In genomic region chr1:216200941-216201340, GRCh38 we compare ENCODE assay signal across 32 cellular contexts.
DNase-seq lines count a peak whose midpoint lies in the region; ATAC-seq and TF ChIP-seq lines count a peak whose summit lies in the region.
"Had no signal": no experiment of that assay in that cellular context is flagged by ENCODE, and none has a peak within 500 bp of the region (broad histone marks: within the 10 kb centered on the region; RNA-seq: fewer than 3 reads in every experiment).

No MANE protein-coding gene starts in this region.

- H3K4me1 Mint-ChIP-seq in Caco-2 (ENCODE audit: low read depth, unreplicated experiment), result peaks cover 9% of the 10 kb centered on the region
- H3K4me1 Mint-ChIP-seq: B cell; CD14-positive monocyte; CD4-positive, alpha-beta memory T cell; CD4-positive, CD25-positive, alpha-beta regulatory T cell; CD8-positive, alpha-beta memory T cell had no signal

- H3K4me3 ChIP-seq in A673 (ENCODE audit: low read depth, low read length, poor library complexity, severe bottlenecking), result no peak overlapping the region
- no peak overlapping the region for H3K4me3 ChIP-seq in Caco-2 (ENCODE audit: low read depth, low read length)
- peak overlapping the region; percentile 8; the same call in 1 of the 2 replicates for H3K4me3 ChIP-seq in SK-N-MC
- H3K4me3 ChIP-seq: A549; BLaER1; BLaER1 treated with 17β-estradiol and CSF1 and Interleukin-3, amounts not matched to agents 10 nM and 100 nM had no signal

- peak overlapping the region; percentile 36 for H3K27ac Mint-ChIP-seq in Caco-2 (ENCODE audit: unreplicated experiment)
- H3K27ac Mint-ChIP-seq: B cell; CD14-positive monocyte; CD4-positive, alpha-beta memory T cell; CD4-positive, alpha-beta T cell; CD8-positive, alpha-beta memory T cell; CD8-positive, alpha-beta T cell had no signal

- BruUV-seq in A673 (replicated peaks; lab: Mats Ljungman, UMichigan), result no TSS peak
- BruUV-seq in Caco-2 (replicated peaks; lab: Mats Ljungman, UMichigan), result no TSS peak

- H3K36me3 ChIP-seq in A673 (ENCODE audit: insufficient read depth, low read length, poor library complexity, severe bottlenecking) (no peaks in the 10 kb centered on the region), Caco-2 (ENCODE audit: control insufficient read depth, insufficient read depth, low read length) (no peaks in the 10 kb centered on the region), SK-N-MC (ENCODE audit: insufficient read depth, low read length) (no peaks in the 10 kb centered on the region)
- H3K36me3 ChIP-seq: BE2C; BLaER1; BLaER1 treated with 17β-estradiol and CSF1 and Interleukin-3, amounts not matched to agents 10 nM and 100 nM had no signal

- no peaks in the 10 kb centered on the region for H3K4me1 ChIP-seq in A673 (ENCODE audit: insufficient read depth, low read length, poor library complexity, severe bottlenecking)
- no peaks in the 10 kb centered on the region for H3K4me1 ChIP-seq in Caco-2
- H3K4me1 ChIP-seq: A549; BLaER1; BLaER1 treated with 17β-estradiol and CSF1 and Interleukin-3, amounts not matched to agents 10 nM and 100 nM had no signal

- TF ChIP-seq CTCF in A673 (conservative IDR thresholded peaks at IDR 0.05; ENCODE audit: low read depth, low read length) (no peak), Caco-2 (IDR thresholded peaks at IDR 0.05; ENCODE audit: insufficient read depth in 1 of 2, low read depth in 1 of 2, low read length in 1 of 2, severe bottlenecking in 1 of 2, unreplicated experiment in 1 of 2) (no peak)

- H3K4me3 Mint-ChIP-seq in Caco-2 (ENCODE audit: unreplicated experiment), result no peak overlapping the region
- H3K4me3 Mint-ChIP-seq: B cell; CD14-positive monocyte; CD4-positive, alpha-beta T cell; CD4-positive, CD25-positive, alpha-beta regulatory T cell; CD8-positive, alpha-beta memory T cell; CD8-positive, alpha-beta T cell had no signal

- peak; percentile 7 for DNase-seq in A673 (ENCODE audit: low spot score)
- no peak for DNase-seq in Caco-2
- DNase-seq in SK-N-MC (ENCODE audit: low read depth, low spot score), result peak; percentile 91
- DNase-seq in RPMI8226, result no peak
- DNase-seq in NCI-H2081 (lab: John Stamatoyannopoulos, UW), result no peak
- DNase-seq: 8988T; ACHN; AML-193; BE2C; C1 segment of cervical spinal cord; Calu3; CD4-positive, alpha-beta memory T cell; CD4-positive, alpha-beta T cell; CD4-positive, CD25-positive, alpha-beta regulatory T cell; CD8-positive, alpha-beta memory T cell; CD8-positive, alpha-beta T cell; COR-L47; DMS 273 treated with DMSO at 0.1 percent for 48 hours; DMS153; DMS53; DMS79; DMS79 treated with DMSO at 0.1 percent for 48 hours; DND-41; EL had no signal

- peaks cover 9% of the 10 kb centered on the region for H3K27me3 ChIP-seq in A673 (replicated peaks; ENCODE audit: insufficient read depth, low read depth, low read length, poor library complexity)
- no peaks in the 10 kb centered on the region for H3K27me3 ChIP-seq in Caco-2 (replicated peaks; ENCODE audit: control insufficient read depth, insufficient read depth, low read length)
- H3K27me3 ChIP-seq: BE2C; BLaER1; BLaER1 treated with 17β-estradiol and CSF1 and Interleukin-3, amounts not matched to agents 10 nM and 100 nM had no signal

- POLR2A ChIA-PET in A673 (lab: Charles Lee; ENCODE audit: low non-redundant PET), result interaction anchor here (0.7 kb wide), 1 partner anchor 60 kb away, joined by 3 read pairs; no protein-coding TSS in a partner anchor
- POLR2A ChIA-PET in Caco-2 (lab: Charles Lee), result no interaction called here

- H3K27ac ChIP-seq in A673 (ENCODE audit: low read depth, low read length, poor library complexity, severe bottlenecking) (no peak overlapping the region), SK-N-MC (peak overlapping the region; percentile 99)
- H3K27ac ChIP-seq: 22Rv1; A549; BLaER1; BLaER1 treated with 17β-estradiol and CSF1 and Interleukin-3, amounts not matched to agents 10 nM and 100 nM; C4-2B had no signal

- no peaks in the 10 kb centered on the region for H3K36me3 Mint-ChIP-seq in Caco-2 (ENCODE audit: insufficient read depth, unreplicated experiment)
- H3K36me3 Mint-ChIP-seq: CD14-positive monocyte; CD4-positive, alpha-beta memory T cell; CD4-positive, CD25-positive, alpha-beta regulatory T cell; CD8-positive, alpha-beta memory T cell; CD8-positive, alpha-beta T cell had no signal

- CTCF ChIA-PET in A673 (lab: Charles Lee), result interaction anchor here (0.6 to 0.7 kb wide), 2 partner anchors 10 to 201 kb away, joined by 3 to 12 read pairs; no protein-coding TSS in a partner anchor
- CTCF ChIA-PET in Caco-2 (lab: Charles Lee), result interaction anchor here (0.7 to 1.2 kb wide), 2 partner anchors 20 to 30 kb away, joined by 4 to 5 read pairs; no protein-coding TSS in a partner anchor

- no peak overlapping the region for H3K9ac ChIP-seq in SK-N-MC (ENCODE audit: insufficient read length)
- H3K9ac ChIP-seq: BLaER1; BLaER1 treated with 17β-estradiol and CSF1 and Interleukin-3, amounts not matched to agents 10 nM and 100 nM had no signal

- H3K9me3 ChIP-seq in A673 (ENCODE audit: low read depth, low read length, poor library complexity, severe bottlenecking), result no peaks in the 10 kb centered on the region
- H3K9me3 ChIP-seq in Caco-2, result no peaks in the 10 kb centered on the region; the same call in 1 of the 2 replicates
- H3K9me3 ChIP-seq in SK-N-MC (ENCODE audit: low read depth, low read length), result no peaks in the 10 kb centered on the region
- H3K9me3 ChIP-seq: A549; BE2C; BLaER1; BLaER1 treated with 17β-estradiol and CSF1 and Interleukin-3, amounts not matched to agents 10 nM and 100 nM had no signal

- intact Hi-C loops in A673 (cut with micrococcal nuclease; ENCODE audit: unreplicated experiment) (no loop called here), Caco-2 (cut with micrococcal nuclease; ENCODE audit: unreplicated experiment) (no loop called here)

- H3K27me3 Mint-ChIP-seq in Caco-2 (ENCODE audit: insufficient read depth, unreplicated experiment), result no peaks in the 10 kb centered on the region
- H3K27me3 Mint-ChIP-seq: B cell; CD4-positive, alpha-beta memory T cell; CD4-positive, alpha-beta T cell; CD4-positive, CD25-positive, alpha-beta regulatory T cell; CD8-positive, alpha-beta memory T cell had no signal

- no peaks in the 10 kb centered on the region for H3K9me3 Mint-ChIP-seq in Caco-2 (ENCODE audit: unreplicated experiment)
- H3K9me3 Mint-ChIP-seq: CD14-positive monocyte; CD4-positive, alpha-beta T cell had no signal

- ATAC-seq in HG02981 (IDR thresholded peaks at IDR 0.05; ENCODE audit: unreplicated experiment), result no peak
- ATAC-seq: A549; CD8-positive, alpha-beta T cell had no signal

Comparison
In these comparisons a context has a peak if more than half of its experiments do, and no peak if none do; other contexts are left out.
1. DNase-seq: peak in A673 (single experiment) and SK-N-MC (single experiment); none in Caco-2 (0 of 2), RPMI8226 (single experiment) and NCI-H2081 (0 of 2).